1 cellular context compared by ENCODE assay signal in the genomic region with DNA sequence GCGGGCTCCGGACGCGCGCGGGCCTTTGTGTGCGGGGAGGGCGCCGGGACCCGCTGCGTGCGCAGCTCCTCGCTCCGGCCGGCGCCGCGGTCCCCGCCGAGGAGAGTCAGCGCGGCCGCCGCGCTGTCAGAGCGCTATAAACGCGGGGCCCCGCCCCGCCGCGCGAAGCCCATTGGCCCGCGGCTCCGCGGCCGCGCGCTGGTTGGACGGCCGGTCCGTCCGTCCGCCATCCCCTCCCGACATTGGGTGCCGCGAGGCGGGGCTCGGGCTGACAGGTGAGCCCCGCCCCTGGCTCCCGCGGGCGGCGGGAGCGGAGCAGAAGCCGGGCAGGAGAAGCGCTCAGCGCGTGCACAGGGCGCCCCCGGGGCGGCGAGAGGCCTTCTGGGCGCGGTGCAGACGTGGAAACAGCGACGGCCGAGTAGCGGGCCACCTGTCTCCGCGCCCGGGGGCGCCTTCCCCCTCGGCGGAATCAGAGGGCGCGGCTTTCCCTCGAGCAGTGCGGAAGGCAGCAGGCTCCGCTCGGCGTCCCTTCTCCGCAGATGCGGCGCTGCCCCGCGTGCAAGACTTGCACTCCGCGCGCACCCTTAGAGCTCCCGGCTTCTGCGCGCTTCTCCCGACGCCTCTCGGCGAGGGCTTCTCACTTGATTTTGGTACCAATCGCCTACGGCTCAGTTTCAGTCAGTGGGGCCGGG.
TF ChIP-seq lines count a peak whose summit lies in the region.

A gene with protein sequence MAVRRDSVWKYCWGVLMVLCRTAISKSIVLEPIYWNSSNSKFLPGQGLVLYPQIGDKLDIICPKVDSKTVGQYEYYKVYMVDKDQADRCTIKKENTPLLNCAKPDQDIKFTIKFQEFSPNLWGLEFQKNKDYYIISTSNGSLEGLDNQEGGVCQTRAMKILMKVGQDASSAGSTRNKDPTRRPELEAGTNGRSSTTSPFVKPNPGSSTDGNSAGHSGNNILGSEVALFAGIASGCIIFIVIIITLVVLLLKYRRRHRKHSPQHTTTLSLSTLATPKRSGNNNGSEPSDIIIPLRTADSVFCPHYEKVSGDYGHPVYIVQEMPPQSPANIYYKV (minus strand): TSS at position 111 of the 692 bp plus-strand sequence. CDS start 698 bp downstream, outside the sequence.

TF ChIP-seq in SK-N-SH treated with all-trans-retinoic acid at 6 μM for 48 hours, 23 proteins besides CTCF, POLR2A, EP300 and RAD21 (continued from another document):
- no peak for TF ChIP-seq ZNF70 (CRISPR knock-in tag; IDR thresholded peaks at IDR 0.05)
- TF ChIP-seq OSR1 (CRISPR knock-in tag; IDR thresholded peaks at IDR 0.05): no peak
- TF ChIP-seq, protein P1, sequence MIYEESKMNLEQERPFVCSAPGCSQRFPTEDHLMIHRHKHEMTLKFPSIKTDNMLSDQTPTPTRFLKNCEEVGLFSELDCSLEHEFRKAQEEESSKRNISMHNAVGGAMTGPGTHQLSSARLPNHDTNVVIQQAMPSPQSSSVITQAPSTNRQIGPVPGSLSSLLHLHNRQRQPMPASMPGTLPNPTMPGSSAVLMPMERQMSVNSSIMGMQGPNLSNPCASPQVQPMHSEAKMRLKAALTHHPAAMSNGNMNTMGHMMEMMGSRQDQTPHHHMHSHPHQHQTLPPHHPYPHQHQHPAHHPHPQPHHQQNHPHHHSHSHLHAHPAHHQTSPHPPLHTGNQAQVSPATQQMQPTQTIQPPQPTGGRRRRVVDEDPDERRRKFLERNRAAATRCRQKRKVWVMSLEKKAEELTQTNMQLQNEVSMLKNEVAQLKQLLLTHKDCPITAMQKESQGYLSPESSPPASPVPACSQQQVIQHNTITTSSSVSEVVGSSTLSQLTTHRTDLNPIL (CRISPR knock-in tag; IDR thresholded peaks at IDR 0.05; ENCODE audit: low read depth): no peak
- TF ChIP-seq TCF4 (CRISPR knock-in tag; IDR thresholded peaks at IDR 0.05; ENCODE audit: borderline replicate concordance): no peak
- TF ChIP-seq PPARA (CRISPR knock-in tag; IDR thresholded peaks at IDR 0.05; ENCODE audit: borderline replicate concordance): no peak
- no peak; the same call in 1 of the 2 replicates for TF ChIP-seq ZFP3 (CRISPR knock-in tag; IDR thresholded peaks at IDR 0.05)
- no peak for TF ChIP-seq ZC3H10 (CRISPR knock-in tag; IDR thresholded peaks at IDR 0.05)
- no peak for TF ChIP-seq ESRRG (CRISPR knock-in tag; IDR thresholded peaks at IDR 0.05)
